In the genomic region with DNA sequence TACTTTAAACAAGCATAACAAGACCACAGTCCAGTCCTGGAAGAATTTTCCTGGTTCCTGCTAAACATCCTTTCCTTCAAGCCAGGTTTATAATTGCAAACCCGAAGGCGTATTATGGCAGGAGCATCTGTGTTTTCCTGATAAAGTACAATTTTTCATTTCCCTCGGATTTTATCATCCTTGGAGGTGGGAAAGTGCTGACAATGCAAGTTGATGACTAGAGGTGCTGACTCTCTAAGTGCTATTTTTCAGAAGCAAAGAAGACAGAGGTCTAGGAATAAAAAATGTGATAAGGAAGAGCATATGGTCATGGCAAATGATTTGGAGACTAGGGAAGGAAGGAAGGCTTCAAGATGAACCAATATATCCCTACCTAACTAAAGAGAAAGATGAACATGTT, we compare ENCODE assay signal across 25 cellular contexts.
"Had no signal": no experiment of that assay in that cellular context is flagged by ENCODE, and none has a peak within 500 bp of the region (broad histone marks: within the 10 kb centered on the region; RNA-seq: fewer than 3 reads in every experiment).

No MANE protein-coding gene starts in this region.

- H3K4me3 ChIP-seq: adrenal gland, coronary artery, heart right ventricle, left ventricle myocardium inferior, lung, right atrium auricular region, tibial nerve had no signal

- FAIRE-seq: endothelial cell of umbilical vein, islet of Langerhans had no signal

- H3K36me3 ChIP-seq: adrenal gland, heart right ventricle, left ventricle myocardium inferior, right atrium auricular region, tibial nerve had no signal

- H3K9me3 ChIP-seq: adrenal gland, heart right ventricle, left ventricle myocardium inferior, right atrium auricular region, tibial nerve had no signal

- ATAC-seq: effector memory CD8-positive, alpha-beta T cell; heart right ventricle; naive thymus-derived CD4-positive, alpha-beta T cell had no signal

- H3K4me1 ChIP-seq: adrenal gland, left ventricle myocardium inferior, parathyroid adenoma, right atrium auricular region, tibial nerve had no signal

- H3K79me2 ChIP-seq: parathyroid adenoma had no signal

- H3K9ac ChIP-seq: parathyroid adenoma had no signal

- H2AFZ ChIP-seq: parathyroid adenoma had no signal

- H3K27me3 ChIP-seq: adrenal gland, heart right ventricle, right atrium auricular region, tibial nerve had no signal

- H3K27ac ChIP-seq: adrenal gland, coronary artery, heart right ventricle, left ventricle myocardium inferior, parathyroid adenoma, right atrium auricular region, tibial nerve had no signal

- DNase-seq: activated CD4-positive, alpha-beta memory T cell treated with anti-CD3 and anti-CD28 coated beads for 36 hours; activated CD4-positive, alpha-beta T cell treated with anti-CD3 and anti-CD28 coated beads, Interleukin-2, amount 10 ng/mL, durations not matched to agents 24 days and 14 days; activated CD4-positive, CD25-positive, alpha-beta regulatory T cell treated with anti-CD3 and anti-CD28 coated beads, Interleukin-2, amount 50 U/mL, for 72 hours; activated CD8-positive, alpha-beta memory T cell treated with anti-CD3 and anti-CD28 coated beads, Interleukin-2, amount 50 U/mL, for 4 hours; activated effector memory CD4-positive, alpha-beta T cell treated with anti-CD3 and anti-CD28 coated beads, Interleukin-2, amount 50 U/mL, for 16 hours; activated naive CD4-positive, alpha-beta T cell treated with anti-CD3 and anti-CD28 coated beads for 36 hours; activated naive CD8-positive, alpha-beta T cell treated with anti-CD3 and anti-CD28 coated beads for 36 hours; activated T-cell treated with anti-CD3 and anti-CD28 coated beads, Interleukin-2, amount 50 U/mL, for 1 hour; adrenal gland; aorta; effector memory CD8-positive, alpha-beta T cell; heart right ventricle; left ventricle myocardium inferior; naive thymus-derived CD4-positive, alpha-beta T cell; occipital lobe; stimulated activated CD4-positive, alpha-beta T cell treated with anti-CD3 and anti-CD28 coated beads, Interleukin-2, amount 100 ng/mL, for 48 hours; stimulated activated naive CD4-positive, alpha-beta T cell treated with Interleukin-2 at 50 U/mL for 16 hours; T-helper 2 cell had no signal
